ENCODE assay signal across 23 cellular contexts in the genomic region with DNA sequence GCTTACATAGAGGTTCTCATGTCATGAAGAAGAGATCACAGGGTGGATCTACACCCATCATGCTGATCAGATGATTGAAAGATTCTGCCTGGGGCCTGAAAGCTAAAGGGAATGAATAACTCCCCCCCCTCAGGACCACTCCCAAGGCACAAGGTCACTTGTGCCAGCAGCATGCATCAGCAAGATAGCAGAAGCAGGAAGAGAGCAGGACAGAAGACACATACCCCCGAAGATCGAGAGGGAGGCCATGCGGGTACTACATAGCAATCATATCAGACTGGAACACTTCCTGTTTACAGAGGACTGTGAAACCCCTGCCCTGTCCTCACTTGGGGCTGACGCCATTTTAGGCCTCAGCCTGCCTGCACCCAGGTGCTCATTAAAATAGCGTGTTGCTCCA.
"Had no signal": no experiment of that assay in that cellular context is flagged by ENCODE, and none has a peak within 500 bp of the region (broad histone marks: within the 10 kb centered on the region; RNA-seq: fewer than 3 reads in every experiment).

No MANE protein-coding gene starts in this region.

- H3K36me3 ChIP-seq: MG63, SJCRH30 had no signal

- ATAC-seq: HepG2, Panc1, PC-3, SK-N-SH treated with all-trans-retinoic acid at 6 μM for 48 hours had no signal

- DNase-seq: IMR-90, Karpas-422, KG1, MG63, NCI-H1092, NCI-H1105 treated with DMSO at 0.1 percent for 48 hours, NCI-H1417 treated with DMSO at 0.1 percent for 48 hours, NCI-H146, NCI-H1694 treated with DMSO at 0.1 percent for 48 hours, NCI-H1930, NCI-H2081, NCI-H2107, NCI-H2227 treated with DMSO at 0.1 percent for 48 hours, NCI-H524, NCI-H526 treated with DMSO at 0.1 percent for 48 hours, NCI-H774, PC-3, SHP77 treated with DMSO at 0.1 percent for 48 hours, SJCRH30 had no signal

- H3K27me3 ChIP-seq: MG63, SJCRH30 had no signal

- H3K4me1 ChIP-seq: SJCRH30 had no signal

- H3K4me3 ChIP-seq: MG63, SJCRH30 had no signal

- H3K9me3 ChIP-seq: MG63, SJCRH30 had no signal

- FAIRE-seq: HepG2 had no signal

- H3K27ac ChIP-seq: RWPE1, SJCRH30 had no signal
